In the genomic region with DNA sequence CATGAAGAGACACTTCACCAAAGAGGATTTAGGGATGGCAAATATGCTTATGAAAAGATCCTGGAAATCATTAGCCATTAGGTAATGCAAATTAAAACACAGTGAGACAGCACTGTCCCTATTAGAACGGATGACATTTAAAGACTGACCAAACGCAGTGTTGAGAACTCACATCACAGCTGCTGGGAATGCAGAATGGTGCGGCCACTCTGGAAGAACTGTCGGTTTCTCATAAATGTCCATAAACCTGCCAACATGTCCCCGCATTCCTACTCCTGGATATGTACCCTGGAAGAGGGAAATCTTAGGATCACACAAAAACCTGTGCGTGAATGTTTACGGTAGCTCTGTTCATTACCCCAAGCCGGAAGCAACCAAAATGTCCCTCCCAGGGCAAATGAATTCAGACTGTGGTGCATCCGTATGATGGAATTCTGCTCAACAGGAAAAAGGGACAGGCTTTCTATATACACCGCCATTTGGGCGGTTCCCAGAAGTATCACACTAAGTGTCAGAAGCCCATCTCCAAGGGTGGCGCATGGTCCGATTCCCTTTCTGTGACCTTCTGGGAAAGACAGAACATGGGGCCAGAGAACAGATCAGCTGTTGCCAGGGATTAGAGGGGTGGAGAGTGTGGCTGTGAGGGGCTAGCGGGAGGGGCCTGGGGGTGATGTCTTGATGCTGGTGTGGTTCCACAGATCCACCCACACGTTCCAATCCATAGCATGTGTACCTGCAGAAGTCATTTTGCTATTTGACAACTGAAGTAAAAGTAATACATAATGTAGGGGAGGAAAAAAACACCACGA, we compare ENCODE assay signal across 16 cellular contexts.
DNase-seq lines count a peak whose midpoint lies in the region; ATAC-seq and TF ChIP-seq lines count a peak whose summit lies in the region.
"Had no signal": no experiment of that assay in that cellular context is flagged by ENCODE, and none has a peak within 500 bp of the region (broad histone marks: within the 10 kb centered on the region; RNA-seq: fewer than 3 reads in every experiment).

No MANE protein-coding gene starts in this region.

- no peak for TF ChIP-seq POLR2A in IMR-90 (IDR thresholded peaks at IDR 0.05; ENCODE audit: low read depth, low read length)

- CTCF ChIA-PET in IMR-90 (lab: Yijun Ruan, JAX), result interaction anchor here (0.6 to 0.7 kb wide), 2 partner anchors 32 to 52 kb away, joined by 3 to 5 read pairs; no protein-coding TSS in a partner anchor

- no TSS peak for BruUV-seq in IMR-90 (replicated peaks; lab: Mats Ljungman, UMichigan)

- ATAC-seq in IMR-90 (ENCODE audit: low read depth) (no peak), GM19023 (IDR thresholded peaks at IDR 0.05; ENCODE audit: unreplicated experiment) (no peak), GM18909 (IDR thresholded peaks at IDR 0.05; ENCODE audit: poor library complexity, unreplicated experiment) (no peak)

- peak overlapping the region; percentile 94 for H2BK120ac ChIP-seq in IMR-90 (ENCODE audit: low read depth, low read length)

- H3K4me3 ChIP-seq in IMR-90 (ENCODE audit: insufficient read depth, low read depth, low read length), result no peak overlapping the region
- H3K4me3 ChIP-seq in osteoblast (ENCODE audit: insufficient read depth, low read length), result no peak overlapping the region
- H3K4me3 ChIP-seq: spleen, testis had no signal

- H3K27me3 ChIP-seq in IMR-90 (ENCODE audit: control insufficient read depth, insufficient read depth, low read length) (no peaks in the 10 kb centered on the region), osteoblast (ENCODE audit: insufficient read depth, low read length) (no peaks in the 10 kb centered on the region)
- H3K27me3 ChIP-seq: neutrophil, spleen, testis had no signal

- H3K79me1 ChIP-seq in IMR-90 (ENCODE audit: low read depth in 1 of 2, low read length in 2 of 2), result peaks cover 40 to 78% of the 10 kb centered on the region in 2 experiments

- intact Hi-C loops in IMR-90 (cut with micrococcal nuclease), result no loop called here

- TF ChIP-seq RAD21 in IMR-90 (IDR thresholded peaks at IDR 0.05; ENCODE audit: low read length), result no peak

- H3K27me3 Mint-ChIP-seq in T-helper 1 cell treated with Interleukin-12 subunit alpha and Interleukin-12 subunit beta and Interleukin-4 antibody, amounts not matched to agents 30 μg/mL and 1 μg/mL, for 36 hours (ENCODE audit: low read depth), result no peaks in the 10 kb centered on the region
- H3K27me3 Mint-ChIP-seq in chondrocyte (ENCODE audit: low read depth), result no peaks in the 10 kb centered on the region

- peak overlapping the region; percentile 100 for H2BK5ac ChIP-seq in IMR-90 (ENCODE audit: low read depth, low read length, poor library complexity, severe bottlenecking)

- H3K9me1 ChIP-seq in IMR-90 (ENCODE audit: insufficient read depth, low read length), result peaks cover 56% of the 10 kb centered on the region

- H3K56ac ChIP-seq in IMR-90 (ENCODE audit: extremely low read depth, insufficient read depth, low read length), result peak overlapping the region; percentile 57

- peak overlapping the region; percentile 88 for H2BK20ac ChIP-seq in IMR-90 (ENCODE audit: low read depth, low read length)

- TF ChIP-seq CTCF in IMR-90 (conservative IDR thresholded peaks at IDR 0.05; ENCODE audit: low read depth, low read length) (no peak), chondrocyte (IDR thresholded peaks at IDR 0.05) (no peak), osteoblast (IDR thresholded peaks at IDR 0.05; ENCODE audit: extremely low read depth, low read depth, low read length) (no peak)

- DNase-seq in T-helper 1 cell, result no peak
- no peak for DNase-seq in IMR-90
- DNase-seq in chondrocyte (ENCODE audit: low spot score), result no peak
- no peak for DNase-seq in osteoblast (ENCODE audit: insufficient read length, low spot score, missing footprints)
- no peak for DNase-seq in NCI-H2171 treated with DMSO at 0.1 percent for 48 hours (lab: John Stamatoyannopoulos, UW)
- DNase-seq: 8988T; activated CD4-positive, alpha-beta T cell treated with anti-CD3 and anti-CD28 coated beads for 4 hours; activated naive CD4-positive, alpha-beta T cell treated with anti-CD3 and anti-CD28 coated beads, Interleukin-2, amount 50 U/mL, for 16 hours; MV-4-11; NCI-H2171; spleen; testis had no signal

- H3K36me3 ChIP-seq in IMR-90 (ENCODE audit: control insufficient read depth, insufficient read depth, low read length), result 0 out of 2 replicates have a peak, but pooled peaks cover 2% of the 10 kb centered on the region
- H3K36me3 ChIP-seq in osteoblast (ENCODE audit: insufficient read depth, low read length), result no peaks in the 10 kb centered on the region
- H3K36me3 ChIP-seq: neutrophil had no signal

- in situ Hi-C loops in IMR-90 (cut with MboI; ENCODE audit: low sequenced_read_pairs), result no loop called here

- H3K36me3 Mint-ChIP-seq in T-helper 1 cell treated with Interleukin-12 subunit alpha and Interleukin-12 subunit beta and Interleukin-4 antibody, amounts not matched to agents 30 μg/mL and 1 μg/mL, for 36 hours (ENCODE audit: low read depth), result peaks cover 38% of the 10 kb centered on the region
- no peaks in the 10 kb centered on the region for H3K36me3 Mint-ChIP-seq in chondrocyte (ENCODE audit: low read depth)

- peak overlapping the region; percentile 96 for H4K91ac ChIP-seq in IMR-90 (ENCODE audit: insufficient read depth, low read depth, low read length)

- peaks cover 50% of the 10 kb centered on the region for H3K4me1 Mint-ChIP-seq in T-helper 1 cell treated with Interleukin-12 subunit alpha and Interleukin-12 subunit beta and Interleukin-4 antibody, amounts not matched to agents 30 μg/mL and 1 μg/mL, for 36 hours (ENCODE audit: low read depth)
- peaks cover 73% of the 10 kb centered on the region for H3K4me1 Mint-ChIP-seq in chondrocyte (ENCODE audit: low read depth)

- dilution Hi-C loops in IMR-90 (cut with HindIII; ENCODE audit: low sequenced_read_pairs, unreplicated experiment), result no loop called here

- H3K79me2 ChIP-seq in osteoblast (ENCODE audit: insufficient read depth, low read length), result peaks cover 6% of the 10 kb centered on the region

- H2AK5ac ChIP-seq in IMR-90 (ENCODE audit: low read depth, low read length), result peak overlapping the region; percentile 99

- no peaks in the 10 kb centered on the region for H3K9me3 ChIP-seq in IMR-90 (ENCODE audit: control insufficient read depth, insufficient read depth, low read length)
- H3K9me3 ChIP-seq in osteoblast (ENCODE audit: low read depth, low read length), result no peaks in the 10 kb centered on the region
- H3K9me3 ChIP-seq: neutrophil, spleen, testis had no signal

- H3K4me1 ChIP-seq in IMR-90 (ENCODE audit: control insufficient read depth, insufficient read depth, low read length), result peaks cover 48% of the 10 kb centered on the region
- H3K4me1 ChIP-seq in osteoblast (ENCODE audit: insufficient read depth, low read length), result peaks cover 41% of the 10 kb centered on the region
- H3K4me1 ChIP-seq: testis had no signal

- POLR2A ChIA-PET in IMR-90 (lab: Charles Lee; ENCODE audit: unreplicated experiment), result no interaction called here

- H3K4me2 ChIP-seq in IMR-90 (ENCODE audit: low read depth, low read length) (peak overlapping the region; percentile 7; the same call in 1 of the 2 replicates), osteoblast (ENCODE audit: insufficient read depth, low read length) (no peak overlapping the region)

- peak overlapping the region; percentile 19 for H3K27ac Mint-ChIP-seq in T-helper 1 cell treated with Interleukin-12 subunit alpha and Interleukin-12 subunit beta and Interleukin-4 antibody, amounts not matched to agents 30 μg/mL and 1 μg/mL, for 36 hours
- peak overlapping the region; percentile 90 for H3K27ac Mint-ChIP-seq in chondrocyte (ENCODE audit: unreplicated experiment)

- H3K9ac ChIP-seq in IMR-90 (ENCODE audit: low read depth, low read length), result peak overlapping the region; percentile 40

- H3K14ac ChIP-seq in IMR-90 (replicated peaks; ENCODE audit: low read depth, low read length), result peak overlapping the region; percentile 53

- H3K27ac ChIP-seq in IMR-90 (ENCODE audit: insufficient read depth, low read length), result peak overlapping the region; percentile 92
- H3K27ac ChIP-seq in osteoblast (ENCODE audit: low read depth, low read length), result peak overlapping the region; percentile 34
- H3K27ac ChIP-seq: neutrophil, spleen, testis had no signal

- H3K23ac ChIP-seq in IMR-90 (ENCODE audit: low read depth, low read length), result peak overlapping the region; percentile 89

- WGBS in IMR-90 (ENCODE audit: extremely low coverage in 2 of 2, insufficient read length in 1 of 2), 2 experiments, result 58% methylated on average over 2 of the region's 16 CpGs; no CpG with 5 or more reads in 1 of the 2 experiments

- H2AFZ ChIP-seq in IMR-90 (replicated peaks; ENCODE audit: low read length, poor library complexity), result peak overlapping the region; percentile 15
- no peak overlapping the region for H2AFZ ChIP-seq in osteoblast (ENCODE audit: low read length)

- H4K5ac ChIP-seq in IMR-90 (ENCODE audit: low read depth, low read length), result peak overlapping the region; percentile 80

- peak overlapping the region; percentile 96 for H2BK15ac ChIP-seq in IMR-90 (ENCODE audit: low read depth, low read length)

- H3K4me3 Mint-ChIP-seq in T-helper 1 cell treated with Interleukin-12 subunit alpha and Interleukin-12 subunit beta and Interleukin-4 antibody, amounts not matched to agents 30 μg/mL and 1 μg/mL, for 36 hours, result no peak overlapping the region
- H3K4me3 Mint-ChIP-seq in chondrocyte (ENCODE audit: unreplicated experiment), result no peak overlapping the region

- H2AK9ac ChIP-seq in IMR-90 (replicated peaks; ENCODE audit: low read depth, low read length, poor library complexity), result peak overlapping the region; percentile 86

- H4K8ac ChIP-seq in IMR-90 (ENCODE audit: low read depth in 2 of 2, low read length in 2 of 2), result peak overlapping the region; percentile 92 to 97

- H4K20me1 ChIP-seq in IMR-90 (ENCODE audit: insufficient read depth, low read length), result no peaks in the 10 kb centered on the region
- no peaks in the 10 kb centered on the region for H4K20me1 ChIP-seq in osteoblast (ENCODE audit: insufficient read depth, low read length)

- H3K9me3 Mint-ChIP-seq in T-helper 1 cell treated with Interleukin-12 subunit alpha and Interleukin-12 subunit beta and Interleukin-4 antibody, amounts not matched to agents 30 μg/mL and 1 μg/mL, for 36 hours, result no peaks in the 10 kb centered on the region
- no peaks in the 10 kb centered on the region for H3K9me3 Mint-ChIP-seq in chondrocyte (ENCODE audit: low read depth)

- peak overlapping the region; percentile 93 for H3K18ac ChIP-seq in IMR-90 (ENCODE audit: low read depth, low read length)

- peak overlapping the region; percentile 94 for H3K4ac ChIP-seq in IMR-90 (ENCODE audit: low read depth, low read length)

TF ChIP-seq in IMR-90, 13 proteins besides CTCF, POLR2A, EP300 and RAD21 (continues in another document):
- TF ChIP-seq MAZ (IDR thresholded peaks at IDR 0.05; ENCODE audit: borderline replicate concordance, low read depth, low read length) (no peak), RFX5 (IDR thresholded peaks at IDR 0.05; ENCODE audit: low read depth, low read length) (no peak), CEBPB (IDR thresholded peaks at IDR 0.05; ENCODE audit: low read depth, low read length) (no peak), NFE2L2 (IDR thresholded peaks at IDR 0.05; ENCODE audit: low read depth, low read length) (no peak), BHLHE40 (IDR thresholded peaks at IDR 0.05; ENCODE audit: low read depth, low read length) (no peak), SMC3 (IDR thresholded peaks at IDR 0.05; ENCODE audit: low read depth, low read length) (no peak)
